ENCODE assay signal across 10 cellular contexts in the genomic region with DNA sequence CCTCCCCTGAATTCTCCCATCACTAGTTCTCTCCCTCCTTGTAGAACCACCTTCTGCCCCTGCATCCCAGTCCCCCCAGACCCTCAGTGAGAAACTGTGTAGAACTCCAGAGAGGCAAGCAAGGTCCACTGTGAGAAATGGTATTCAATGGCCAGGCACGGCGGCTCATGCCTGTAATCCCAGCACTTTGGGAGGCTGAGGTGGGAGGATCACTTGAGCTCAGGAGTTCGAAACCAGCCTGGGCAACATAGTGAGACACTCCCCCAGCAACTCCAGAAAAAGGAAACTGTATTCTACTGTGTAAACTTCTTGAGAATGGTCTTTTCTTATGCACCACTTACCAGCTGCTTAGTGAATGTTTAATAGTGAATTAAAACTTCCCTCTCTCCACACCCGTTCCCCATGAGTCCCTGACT. TPM values are rescaled to one million over a fixed set of nuclear protein-coding genes. Genes with fewer than 3 reads are reported as not detected.
DNase-seq lines count a peak whose midpoint lies in the region; ATAC-seq and TF ChIP-seq lines count a peak whose summit lies in the region.
"Had no signal": no experiment of that assay in that cellular context is flagged by ENCODE, and none has a peak within 500 bp of the region (broad histone marks: within the 10 kb centered on the region; RNA-seq: fewer than 3 reads in every experiment).

No MANE protein-coding gene starts in this region.

- H3K4ac ChIP-seq in neuronal stem cell (ENCODE audit: low read length) = no peak overlapping the region

- CTCF ChIA-PET in activated CD4-positive, alpha-beta memory T cell treated with anti-CD3 and anti-CD28 coated beads for 36 hours (lab: Charles Lee) = interaction anchor here (0.7 to 2.6 kb wide), 8 partner anchors 8 to 201 kb away, joined by 3 to 10 read pairs (median 4); partner anchors contain the start of gene CD83
- CTCF ChIA-PET in activated CD4-positive, alpha-beta memory T cell treated with anti-CD3 and anti-CD28 coated beads, Interleukin-2, amount 10 ng/mL, durations not matched to agents 7 days and 5 days (lab: Charles Lee) = interaction anchor here (1.0 kb wide), 1 partner anchor 35 kb away, joined by 3 read pairs; no protein-coding TSS in a partner anchor

- peak overlapping the region; percentile 40 for H3K4me3 Mint-ChIP-seq in activated CD4-positive, alpha-beta memory T cell treated with anti-CD3 and anti-CD28 coated beads for 36 hours
- no peak overlapping the region for H3K4me3 Mint-ChIP-seq in activated CD4-positive, alpha-beta memory T cell treated with anti-CD3 and anti-CD28 coated beads, Interleukin-2, amount 10 ng/mL, durations not matched to agents 7 days and 5 days
- H3K4me3 Mint-ChIP-seq in IgD-negative memory B cell = peak overlapping the region; percentile 70 to 95 (median 82)

- no peak overlapping the region for H2BK5ac ChIP-seq in neuronal stem cell (ENCODE audit: low read length)

- POLR2A ChIA-PET in activated CD4-positive, alpha-beta memory T cell treated with anti-CD3 and anti-CD28 coated beads for 36 hours (lab: Charles Lee) = interaction anchor here (1.2 to 2.6 kb wide), 4 partner anchors 10 to 34 kb away, joined by 3 to 23 read pairs (median 4); partner anchors contain the start of gene CD83
- POLR2A ChIA-PET in activated CD4-positive, alpha-beta memory T cell treated with anti-CD3 and anti-CD28 coated beads, Interleukin-2, amount 10 ng/mL, durations not matched to agents 7 days and 5 days (lab: Charles Lee) = interaction anchor here (1.1 kb wide), 1 partner anchor 20 kb away, joined by 3 read pairs; no protein-coding TSS in a partner anchor

- no peak overlapping the region for H3K4me2 ChIP-seq in neuronal stem cell (ENCODE audit: insufficient read depth, low read length, poor library complexity, severe bottlenecking)
- H3K4me2 ChIP-seq: A549 had no signal

- H3K27me3 ChIP-seq in neutrophil = no peaks in the 10 kb centered on the region
- H3K27me3 ChIP-seq in neuronal stem cell (ENCODE audit: control insufficient read depth in 3 of 3, insufficient read depth in 3 of 3, low read depth in 1 of 3, low read length in 3 of 3) = peaks cover 0 to 9% (median 0%) of the 10 kb centered on the region in 3 experiments

- no peak overlapping the region for H3K18ac ChIP-seq in neuronal stem cell (ENCODE audit: low read length)

- H3K9me3 Mint-ChIP-seq in activated CD4-positive, alpha-beta memory T cell treated with anti-CD3 and anti-CD28 coated beads for 36 hours = peaks cover 17% of the 10 kb centered on the region
- peaks cover 13% of the 10 kb centered on the region for H3K9me3 Mint-ChIP-seq in activated CD4-positive, alpha-beta memory T cell treated with anti-CD3 and anti-CD28 coated beads, Interleukin-2, amount 10 ng/mL, durations not matched to agents 7 days and 5 days
- peaks cover 0 to 4% (median 0%) of the 10 kb centered on the region in 3 donors for H3K9me3 Mint-ChIP-seq in IgD-negative memory B cell

- H2AFZ ChIP-seq in neuronal stem cell (ENCODE audit: low read length) = no peak overlapping the region

- H3K9me3 ChIP-seq in neutrophil = no peaks in the 10 kb centered on the region
- H3K9me3 ChIP-seq in neuronal stem cell (replicated peaks in 1 of 2; ENCODE audit: control insufficient read depth in 2 of 2, insufficient read depth in 1 of 2, low read depth in 1 of 2, low read length in 2 of 2) = peaks cover 10% of the 10 kb centered on the region in 2 donors
- H3K9me3 ChIP-seq: breast epithelium had no signal

- H3K4me1 ChIP-seq in neutrophil (ENCODE audit: control insufficient read depth in 1 of 2, insufficient read depth in 1 of 2, low read depth in 1 of 2, low read length in 1 of 2) = peaks cover 21 to 22% of the 10 kb centered on the region in 2 experiments
- no peaks in the 10 kb centered on the region for H3K4me1 ChIP-seq in neuronal stem cell (ENCODE audit: control insufficient read depth in 2 of 2, insufficient read depth in 1 of 2, low read depth in 1 of 2, low read length in 2 of 2)
- H3K4me1 ChIP-seq: A549, breast epithelium had no signal

- peaks cover 12% of the 10 kb centered on the region for H3K36me3 Mint-ChIP-seq in activated CD4-positive, alpha-beta memory T cell treated with anti-CD3 and anti-CD28 coated beads for 36 hours
- H3K36me3 Mint-ChIP-seq in activated CD4-positive, alpha-beta memory T cell treated with anti-CD3 and anti-CD28 coated beads, Interleukin-2, amount 10 ng/mL, durations not matched to agents 7 days and 5 days (ENCODE audit: low read depth) = peaks cover 3% of the 10 kb centered on the region
- H3K36me3 Mint-ChIP-seq in IgD-negative memory B cell = peaks cover 2% of the 10 kb centered on the region

- H3K4me1 Mint-ChIP-seq in activated CD4-positive, alpha-beta memory T cell treated with anti-CD3 and anti-CD28 coated beads for 36 hours (ENCODE audit: low read depth) = peaks cover 32% of the 10 kb centered on the region
- peaks cover 29% of the 10 kb centered on the region for H3K4me1 Mint-ChIP-seq in activated CD4-positive, alpha-beta memory T cell treated with anti-CD3 and anti-CD28 coated beads, Interleukin-2, amount 10 ng/mL, durations not matched to agents 7 days and 5 days
- H3K4me1 Mint-ChIP-seq in IgD-negative memory B cell = peaks cover 38 to 49% (median 39%) of the 10 kb centered on the region in 3 donors

- intact Hi-C loops in activated CD4-positive, alpha-beta memory T cell treated with anti-CD3 and anti-CD28 coated beads for 36 hours (cut with micrococcal nuclease) = loop anchor here (2.0 kb wide), 1 partner anchor 21 kb away; no protein-coding TSS in a partner anchor

- DNase-seq in activated CD4-positive, alpha-beta memory T cell treated with anti-CD3 and anti-CD28 coated beads for 36 hours = no peak
- no peak for DNase-seq in activated CD4-positive, alpha-beta memory T cell treated with anti-CD3 and anti-CD28 coated beads, Interleukin-2, amount 10 ng/mL, durations not matched to agents 7 days and 5 days
- DNase-seq in neuronal stem cell (ENCODE audit: low spot score) (no peak), UCSD-AML1 (lab: John Stamatoyannopoulos, UW; ENCODE audit: unreplicated experiment) (no peak), GOT3 (lab: John Stamatoyannopoulos, UW) (no peak)

- H3K4me3 ChIP-seq in neutrophil (ENCODE audit: low read depth in 1 of 2, low read length in 1 of 2) = peak overlapping the region; percentile 18 to 53
- H3K4me3 ChIP-seq in neuronal stem cell (ENCODE audit: low read length in 2 of 2) = no peak overlapping the region
- H3K4me3 ChIP-seq: A549 had no signal

- no peak overlapping the region for H3K9ac ChIP-seq in neuronal stem cell (ENCODE audit: low read depth, low read length, poor library complexity)

- peak overlapping the region; percentile 74 for H3K27ac Mint-ChIP-seq in activated CD4-positive, alpha-beta memory T cell treated with anti-CD3 and anti-CD28 coated beads for 36 hours
- H3K27ac Mint-ChIP-seq in activated CD4-positive, alpha-beta memory T cell treated with anti-CD3 and anti-CD28 coated beads, Interleukin-2, amount 10 ng/mL, durations not matched to agents 7 days and 5 days = no peak overlapping the region
- peak overlapping the region; percentile 95 to 100 (median 98) for H3K27ac Mint-ChIP-seq in IgD-negative memory B cell

- H3K27me3 Mint-ChIP-seq in activated CD4-positive, alpha-beta memory T cell treated with anti-CD3 and anti-CD28 coated beads for 36 hours = peaks cover 8% of the 10 kb centered on the region
- peaks cover 37% of the 10 kb centered on the region for H3K27me3 Mint-ChIP-seq in activated CD4-positive, alpha-beta memory T cell treated with anti-CD3 and anti-CD28 coated beads, Interleukin-2, amount 10 ng/mL, durations not matched to agents 7 days and 5 days
- H3K27me3 Mint-ChIP-seq in IgD-negative memory B cell = peaks cover 5% of the 10 kb centered on the region

- H2BK120ac ChIP-seq in neuronal stem cell (ENCODE audit: low read depth, low read length) = no peak overlapping the region

- peak overlapping the region; percentile 63 for H3K27ac ChIP-seq in neutrophil
- no peak overlapping the region for H3K27ac ChIP-seq in neuronal stem cell (replicated peaks; ENCODE audit: low read length)
- H3K27ac ChIP-seq: A549 had no signal

- no peak overlapping the region for H4K8ac ChIP-seq in neuronal stem cell (ENCODE audit: low read depth, low read length)

- no CpG with 5 or more reads among the region's 4 CpGs for WGBS in neuronal stem cell (ENCODE audit: extremely low coverage in 2 of 2, insufficient read length in 2 of 2, insufficient replicate concordance in 1 of 2), 2 donors

- no peak overlapping the region for H3K23ac ChIP-seq in neuronal stem cell (ENCODE audit: low read depth, low read length, poor library complexity)

- H3K79me1 ChIP-seq in neuronal stem cell (ENCODE audit: low read depth, low read length) = no peaks in the 10 kb centered on the region

- H3K36me3 ChIP-seq in neutrophil (no peaks in the 10 kb centered on the region), neuronal stem cell (replicated peaks in 1 of 2; ENCODE audit: control insufficient read depth in 2 of 2, insufficient read depth in 2 of 2, low read length in 2 of 2) (no peaks in the 10 kb centered on the region)
- H3K36me3 ChIP-seq: breast epithelium had no signal

- H4K91ac ChIP-seq in neuronal stem cell (ENCODE audit: low read depth, low read length, poor library complexity) = no peak overlapping the region

- no peak overlapping the region for H2AK5ac ChIP-seq in neuronal stem cell (ENCODE audit: low read depth, low read length)

- ATAC-seq in HG02588 (IDR thresholded peaks at IDR 0.05; ENCODE audit: unreplicated experiment) = peak; percentile 4
- ATAC-seq: A549 had no signal

- TF ChIP-seq CTCF in neutrophil (IDR thresholded peaks at IDR 0.05) = no peak

- no peak overlapping the region for H2BK15ac ChIP-seq in neuronal stem cell (ENCODE audit: low read length)

- H3K14ac ChIP-seq in neuronal stem cell (ENCODE audit: low read length) = no peak overlapping the region

- no peak overlapping the region for H2BK12ac ChIP-seq in neuronal stem cell (ENCODE audit: low read length)

RNA-seq across cellular contexts. Expression of gene CD83, which starts 8.2 kb away (rescaled TPM):
- total RNA-seq in activated CD4-positive, alpha-beta memory T cell treated with anti-CD3 and anti-CD28 coated beads for 36 hours = 10 to 100 TPM; 21.8 to 23.0 TPM
- 1 to 10 TPM; 5.5 to 6.4 TPM for total RNA-seq in activated CD4-positive, alpha-beta memory T cell treated with anti-CD3 and anti-CD28 coated beads, Interleukin-2, amount 10 ng/mL, durations not matched to agents 7 days and 5 days
- polyA plus RNA-seq in IgD-negative memory B cell = 43.8 TPM
- polyA plus RNA-seq in neuronal stem cell (2013, experiment 1 of 2) = 2.3 TPM
- 2.5 TPM for polyA plus RNA-seq in neuronal stem cell (2013, experiment 2 of 2)

Comparison
In these comparisons a context has a peak if more than half of its experiments do, and no peak if none do; other contexts are left out.
1. H3K4me3 ChIP-seq: peak in neutrophil (2 of 2); none in neuronal stem cell (0 of 2).